Comparison of ENCODE assay signal across 21 cellular contexts in genomic region chr17:18139498-18139897, GRCh38. TPM values are rescaled to one million over a fixed set of nuclear protein-coding genes. Genes with fewer than 3 reads are reported as not detected.
"Had no signal": no experiment of that assay in that cellular context is flagged by ENCODE, and none has a peak within 500 bp of the region (broad histone marks: within the 10 kb centered on the region; RNA-seq: fewer than 3 reads in every experiment).

No MANE protein-coding gene starts in this region.

- H3K9me3 ChIP-seq: Peyer's patch, SJSA1 had no signal

- H3K27ac ChIP-seq: Peyer's patch, RWPE1, SJSA1 had no signal

- H3K27ac Mint-ChIP-seq: activated CD4-positive, alpha-beta memory T cell treated with anti-CD3 and anti-CD28 coated beads, Interleukin-2, amount 10 ng/mL, durations not matched to agents 7 days and 5 days; activated CD4-positive, alpha-beta T cell treated with anti-CD3 and anti-CD28 coated beads, Interleukin-2, amount 10 ng/mL, durations not matched to agents 7 days and 5 days; activated naive CD4-positive, alpha-beta T cell treated with anti-CD3 and anti-CD28 coated beads, Interleukin-2, amount 10 ng/mL, durations not matched to agents 7 days and 5 days; activated naive CD8-positive, alpha-beta T cell treated with anti-CD3 and anti-CD28 coated beads for 36 hours; activated T-helper 17 cell treated with anti-CD3 and anti-CD28 coated beads, Interleukin-2, amount 50 U/mL, for 72 hours had no signal

- H3K9me3 Mint-ChIP-seq: activated CD4-positive, alpha-beta memory T cell treated with anti-CD3 and anti-CD28 coated beads, Interleukin-2, amount 10 ng/mL, durations not matched to agents 7 days and 5 days; activated CD4-positive, alpha-beta T cell treated with anti-CD3 and anti-CD28 coated beads, Interleukin-2, amount 10 ng/mL, durations not matched to agents 7 days and 5 days; activated naive CD4-positive, alpha-beta T cell treated with anti-CD3 and anti-CD28 coated beads, Interleukin-2, amount 10 ng/mL, durations not matched to agents 7 days and 5 days; activated naive CD8-positive, alpha-beta T cell treated with anti-CD3 and anti-CD28 coated beads for 36 hours; activated T-helper 17 cell treated with anti-CD3 and anti-CD28 coated beads, Interleukin-2, amount 50 U/mL, for 72 hours had no signal

- H3K4me1 ChIP-seq: Peyer's patch, SJSA1 had no signal

- H3K36me3 ChIP-seq: Peyer's patch, SJSA1 had no signal

- H3K4me3 ChIP-seq: K562, Peyer's patch, SJSA1 had no signal

- H3K4me1 Mint-ChIP-seq: activated naive CD4-positive, alpha-beta T cell treated with anti-CD3 and anti-CD28 coated beads, Interleukin-2, amount 10 ng/mL, durations not matched to agents 7 days and 5 days; activated naive CD8-positive, alpha-beta T cell treated with anti-CD3 and anti-CD28 coated beads for 36 hours; activated T-helper 17 cell treated with anti-CD3 and anti-CD28 coated beads, Interleukin-2, amount 50 U/mL, for 72 hours had no signal

- H3K27me3 ChIP-seq: Peyer's patch, SJSA1 had no signal

- DNase-seq: activated CD4-positive, alpha-beta memory T cell treated with anti-CD3 and anti-CD28 coated beads, Interleukin-2, amount 10 ng/mL, durations not matched to agents 7 days and 5 days; activated CD4-positive, alpha-beta T cell treated with anti-CD3 and anti-CD28 coated beads, Interleukin-2, amount 10 ng/mL, durations not matched to agents 7 days and 5 days; activated CD4-positive, CD25-positive, alpha-beta regulatory T cell; activated gamma-delta T cell; activated naive CD4-positive, alpha-beta T cell treated with anti-CD3 and anti-CD28 coated beads, Interleukin-2, amount 10 ng/mL, durations not matched to agents 7 days and 5 days; activated naive CD8-positive, alpha-beta T cell treated with anti-CD3 and anti-CD28 coated beads for 36 hours; activated T-cell treated with anti-CD3 and anti-CD28 coated beads for 4 hours; caudate nucleus; NCI-H1105; NCI-H1436; NCI-H1694 treated with DMSO at 0.1 percent for 48 hours; NCI-H2029 treated with DMSO at 0.1 percent for 48 hours; NCI-H345; NCI-H510A treated with DMSO at 0.1 percent for 48 hours; NCI-H69; NK-92 treated with Interleukin-12 subunit alpha and Interleukin-12 subunit beta, amount 100 ng/mL, for 24 hours; Peyer's patch had no signal

- ATAC-seq: activated T-helper 17 cell treated with anti-CD3 and anti-CD28 coated beads, Interleukin-2, amount 50 U/mL, for 72 hours had no signal

- H3K36me3 Mint-ChIP-seq: activated naive CD4-positive, alpha-beta T cell treated with anti-CD3 and anti-CD28 coated beads, Interleukin-2, amount 10 ng/mL, durations not matched to agents 7 days and 5 days; activated naive CD8-positive, alpha-beta T cell treated with anti-CD3 and anti-CD28 coated beads for 36 hours had no signal

- H3K4me3 Mint-ChIP-seq: activated CD4-positive, alpha-beta memory T cell treated with anti-CD3 and anti-CD28 coated beads, Interleukin-2, amount 10 ng/mL, durations not matched to agents 7 days and 5 days; activated CD4-positive, alpha-beta T cell treated with anti-CD3 and anti-CD28 coated beads, Interleukin-2, amount 10 ng/mL, durations not matched to agents 7 days and 5 days; activated naive CD4-positive, alpha-beta T cell treated with anti-CD3 and anti-CD28 coated beads, Interleukin-2, amount 10 ng/mL, durations not matched to agents 7 days and 5 days; activated naive CD8-positive, alpha-beta T cell treated with anti-CD3 and anti-CD28 coated beads for 36 hours; activated T-helper 17 cell treated with anti-CD3 and anti-CD28 coated beads, Interleukin-2, amount 50 U/mL, for 72 hours had no signal

- H3K27me3 Mint-ChIP-seq: activated CD4-positive, alpha-beta T cell treated with anti-CD3 and anti-CD28 coated beads, Interleukin-2, amount 10 ng/mL, durations not matched to agents 7 days and 5 days; activated naive CD8-positive, alpha-beta T cell treated with anti-CD3 and anti-CD28 coated beads for 36 hours; activated T-helper 17 cell treated with anti-CD3 and anti-CD28 coated beads, Interleukin-2, amount 50 U/mL, for 72 hours had no signal

RNA-seq across cellular contexts. Expression of gene MYO15A, which starts 30.9 kb away (rescaled TPM):
- total RNA-seq: SJSA1 had no signal
